Comparison of ENCODE assay signal across 11 cellular contexts in the genomic region with DNA sequence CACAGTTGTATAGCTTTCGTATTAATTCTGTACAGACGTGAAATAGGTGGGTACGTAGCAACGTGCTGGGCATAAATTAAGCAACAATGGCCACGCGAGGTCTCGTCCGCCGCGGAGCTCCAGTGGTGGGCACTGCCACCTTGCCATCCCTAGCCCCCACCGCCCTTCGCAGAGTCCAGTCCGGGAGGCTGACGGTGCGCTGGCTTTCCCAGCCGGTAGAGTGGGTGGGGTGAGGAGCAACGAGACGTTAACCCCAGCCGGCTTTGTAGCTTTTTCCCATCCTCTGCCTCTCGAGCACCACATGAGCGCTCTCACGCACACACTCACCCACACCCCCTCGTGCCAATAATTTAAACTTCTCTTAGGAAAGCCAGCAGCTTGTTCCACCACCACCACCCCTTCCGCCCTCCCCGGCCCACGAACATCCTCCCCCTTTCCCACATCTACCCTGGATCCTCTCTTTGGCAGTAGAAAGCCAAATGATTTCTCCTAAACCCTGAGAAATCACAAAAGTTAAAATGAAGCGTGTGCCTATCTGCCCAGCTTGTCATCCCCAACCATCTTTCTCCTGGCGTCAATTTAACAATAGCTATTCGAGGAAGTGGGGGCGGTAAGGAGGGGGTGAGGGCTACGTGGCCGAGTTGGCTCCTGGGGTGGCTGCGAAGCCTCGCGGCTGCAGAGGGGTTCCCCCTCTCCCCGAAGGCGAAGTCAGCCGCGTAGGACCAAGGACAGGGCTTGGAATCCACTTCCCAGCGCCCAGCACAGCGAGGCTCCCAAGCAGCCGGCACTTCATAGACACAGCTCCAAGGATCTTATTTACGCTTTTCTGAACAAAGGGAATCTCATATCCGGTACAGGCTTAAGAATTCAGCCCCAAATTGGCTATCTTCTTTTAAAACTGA. TPM values are rescaled to one million over a fixed set of nuclear protein-coding genes. Genes with fewer than 3 reads are reported as not detected.
DNase-seq lines count a peak whose midpoint lies in the region; ATAC-seq and TF ChIP-seq lines count a peak whose summit lies in the region.
"Had no signal": no experiment of that assay in that cellular context is flagged by ENCODE, and none has a peak within 500 bp of the region (broad histone marks: within the 10 kb centered on the region; RNA-seq: fewer than 3 reads in every experiment).

No MANE protein-coding gene starts in this region.

- H2BK12ac ChIP-seq in mesenchymal stem cell (ENCODE audit: low read length in 2 of 2), result no peak overlapping the region

- H3K9ac ChIP-seq in mesenchymal stem cell (ENCODE audit: low read length), result no peak overlapping the region

- no peaks in the 10 kb centered on the region for H3K9me3 ChIP-seq in mesenchymal stem cell (ENCODE audit: control insufficient read depth, low read length)
- H3K9me3 ChIP-seq in upper lobe of right lung, result no peaks in the 10 kb centered on the region
- H3K9me3 ChIP-seq: adrenal gland, MG63 had no signal

- H3K4me3 ChIP-seq in mesenchymal stem cell (ENCODE audit: insufficient read depth in 1 of 2, low read depth in 1 of 2, low read length in 2 of 2) (peak overlapping the region; percentile 3 to 78), upper lobe of right lung (no peak overlapping the region)
- H3K4me3 ChIP-seq: MG63 had no signal

- H3K4ac ChIP-seq in mesenchymal stem cell (ENCODE audit: low read depth in 1 of 2, low read length in 2 of 2), result no peak overlapping the region

- no peak overlapping the region for H4K91ac ChIP-seq in mesenchymal stem cell (ENCODE audit: low read length)

- H2BK15ac ChIP-seq in mesenchymal stem cell (ENCODE audit: low read depth, poor library complexity, severe bottlenecking), result no peak overlapping the region

- H2AFZ ChIP-seq in mesenchymal stem cell (ENCODE audit: low read depth, low read length), result no peak overlapping the region

- H3K36me3 ChIP-seq in mesenchymal stem cell (ENCODE audit: control insufficient read depth in 1 of 2, insufficient read depth in 2 of 2, low read depth in 1 of 2, low read length in 2 of 2) (no peaks in the 10 kb centered on the region), upper lobe of right lung (no peaks in the 10 kb centered on the region)
- H3K36me3 ChIP-seq: adrenal gland, MG63 had no signal

- no peak overlapping the region for H4K8ac ChIP-seq in mesenchymal stem cell (ENCODE audit: low read length)

- no peak overlapping the region for H3K23ac ChIP-seq in mesenchymal stem cell (ENCODE audit: low read length in 2 of 2)

- TF ChIP-seq CTCF in upper lobe of right lung (IDR thresholded peaks at IDR 0.05), result no peak

- H2AK5ac ChIP-seq in mesenchymal stem cell (ENCODE audit: low read length, severe bottlenecking), result no peak overlapping the region

- intact Hi-C loops in upper lobe of right lung (cut with DNase I), result no loop called here

- no peak overlapping the region for H3K14ac ChIP-seq in mesenchymal stem cell (ENCODE audit: low read length in 2 of 2)

- under 1% methylated on average over 41 of the region's 44 CpGs for WGBS in mesenchymal stem cell

- no peak overlapping the region for H3K18ac ChIP-seq in mesenchymal stem cell (ENCODE audit: low read depth in 1 of 2, low read length in 2 of 2)

- DNase-seq in NCI-H82 (lab: John Stamatoyannopoulos, UW) (peak; percentile 50), NCI-H82 treated with DMSO at 0.1 percent for 48 hours (lab: John Stamatoyannopoulos, UW; ENCODE audit: unreplicated experiment) (no peak), dermis blood vessel endothelial cell (peak; percentile 13), mesenchymal stem cell (peak; percentile 11), upper lobe of right lung (peak; percentile 56), UCSD-AML1 (lab: John Stamatoyannopoulos, UW; ENCODE audit: unreplicated experiment) (no peak), SIG-M5 (lab: John Stamatoyannopoulos, UW) (no peak)
- no peak for DNase-seq in stimulated activated CD4-positive, alpha-beta T cell treated with anti-CD3 and anti-CD28 coated beads, Interleukin-12 subunit alpha, Interleukin-12 subunit beta, amount 100 ng/mL, for 4 hours
- DNase-seq: MG63; stimulated activated CD4-positive, alpha-beta T cell treated with anti-CD3 and anti-CD28 coated beads, Interleukin-15, amount 100 ng/mL, for 24 hours had no signal

- no peaks in the 10 kb centered on the region for H3K79me1 ChIP-seq in mesenchymal stem cell (replicated peaks; ENCODE audit: low read length, poor library complexity, severe bottlenecking)

- H3K27me3 ChIP-seq in mesenchymal stem cell (ENCODE audit: control insufficient read depth in 1 of 2, insufficient read depth in 1 of 2, low read length in 2 of 2) (peaks cover 58 to 64% of the 10 kb centered on the region in 2 experiments), upper lobe of right lung (peaks cover 89% of the 10 kb centered on the region)
- H3K27me3 ChIP-seq: MG63 had no signal

- peak; percentile 16 for ATAC-seq in upper lobe of right lung

- H3K4me1 ChIP-seq in mesenchymal stem cell (ENCODE audit: control insufficient read depth, insufficient read depth, low read depth, low read length) (peaks cover 30% of the 10 kb centered on the region), upper lobe of right lung (peaks cover 11% of the 10 kb centered on the region)

- H3K27ac ChIP-seq in mesenchymal stem cell (ENCODE audit: low read length, poor library complexity, severe bottlenecking), result no peak overlapping the region
- no peak overlapping the region for H3K27ac ChIP-seq in upper lobe of right lung
- H3K27ac ChIP-seq: adrenal gland had no signal

- no peak overlapping the region for H2BK120ac ChIP-seq in mesenchymal stem cell (ENCODE audit: low read depth, low read length)

- H3K4me2 ChIP-seq in mesenchymal stem cell (ENCODE audit: low read length, poor library complexity, severe bottlenecking), result no peak overlapping the region

- no peak overlapping the region for H2BK5ac ChIP-seq in mesenchymal stem cell (ENCODE audit: low read depth, low read length, poor library complexity, severe bottlenecking)

RNA-seq across cellular contexts. Expression of gene ELAVL2, which starts 1.5 kb away (rescaled TPM):
- 0.47 and 0.68 TPM in 2 replicates for total RNA-seq in dermis blood vessel endothelial cell
- polyA plus RNA-seq in mesenchymal stem cell (2013, experiment 1 of 2), result 0.04 TPM
- 0.03 TPM for polyA plus RNA-seq in mesenchymal stem cell (2013, experiment 2 of 2)
- total RNA-seq in upper lobe of right lung, result not detected

Comparison
In these comparisons a context has a peak if more than half of its experiments do, and no peak if none do; other contexts are left out.
1. DNase-seq: peak in NCI-H82 (single experiment), dermis blood vessel endothelial cell (single experiment), mesenchymal stem cell (single experiment) and upper lobe of right lung (single experiment); none in NCI-H82 treated with DMSO at 0.1 percent for 48 hours (single experiment), UCSD-AML1 (single experiment), SIG-M5 (single experiment) and stimulated activated CD4-positive, alpha-beta T cell treated with anti-CD3 and anti-CD28 coated beads, Interleukin-12 subunit alpha, Interleukin-12 subunit beta, amount 100 ng/mL, for 4 hours (single experiment).